ENCODE assay signal across 11 cellular contexts in the genomic region with DNA sequence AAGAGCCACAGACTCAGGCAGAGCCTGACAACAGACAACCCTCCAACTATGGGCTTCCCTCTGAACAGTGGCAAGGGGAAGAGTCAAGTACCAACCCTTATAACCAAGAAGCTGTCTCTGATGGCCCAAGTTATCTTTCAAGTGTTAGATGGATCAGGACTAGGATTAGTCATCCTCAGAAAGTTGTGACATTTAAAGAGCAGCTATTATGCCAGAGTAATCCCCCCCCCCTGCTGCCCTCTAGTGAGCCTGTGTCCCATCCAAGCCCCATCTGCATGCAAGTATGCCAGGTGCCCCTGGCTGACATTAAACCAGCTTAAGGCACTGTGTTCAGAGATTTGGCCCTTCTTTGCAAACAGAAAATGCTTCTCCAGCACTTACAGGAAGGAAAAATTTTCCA. TPM values are rescaled to one million over a fixed set of nuclear protein-coding genes. Genes with fewer than 3 reads are reported as not detected.
"Had no signal": no experiment of that assay in that cellular context is flagged by ENCODE, and none has a peak within 500 bp of the region (broad histone marks: within the 10 kb centered on the region; RNA-seq: fewer than 3 reads in every experiment).

No MANE protein-coding gene starts in this region.

- FAIRE-seq: HTR-8/SVneo, K562 had no signal

- ATAC-seq: HCT116, K562 had no signal

- H3K4me3 ChIP-seq: GM23248, HAP-1, K562 had no signal

- DNase-seq: GM23248, GOT3, H7, HFFc6, IMR-90 had no signal

- H3K9me3 ChIP-seq: HAP-1 had no signal

- H3K36me3 ChIP-seq: HAP-1 had no signal

- H3K27ac ChIP-seq: GM23248 had no signal

- H3K4me1 ChIP-seq: HAP-1 had no signal

- H3K9ac ChIP-seq: GM23248 had no signal

- H2AFZ ChIP-seq: GM23248 had no signal

- H3K4me3 Mint-ChIP-seq: HFFc6 had no signal

- H3K27ac Mint-ChIP-seq: HFFc6 had no signal

- H3K9me3 Mint-ChIP-seq: HFFc6 had no signal

RNA-seq across cellular contexts. Expression of gene SPATA31D1, which starts 16.8 kb away (rescaled TPM):
- total RNA-seq: GM23248, H4, H7, HFFc6, HT-29, IMR-90, K562 had no signal
- polyA plus RNA-seq: GM23248, IMR-90, K562 had no signal

RNA-seq across cellular contexts. Expression of gene SPATA31D3, which starts 28.4 kb away (rescaled TPM):
- total RNA-seq: GM23248, H4, H7, HFFc6, HT-29, IMR-90, K562 had no signal
- polyA plus RNA-seq: GM23248, IMR-90, K562 had no signal

RNA-seq across cellular contexts. Expression of gene SPATA31D4, which starts 43.5 kb away (rescaled TPM):
- total RNA-seq: GM23248, H4, H7, HFFc6, HT-29, IMR-90, K562 had no signal
- polyA plus RNA-seq: GM23248, IMR-90, K562 had no signal
